Comparison of ENCODE assay signal across 23 cellular contexts in genomic region chr9:97755618-97756267, GRCh38.
"Had no signal": no experiment of that assay in that cellular context is flagged by ENCODE, and none has a peak within 500 bp of the region (broad histone marks: within the 10 kb centered on the region; RNA-seq: fewer than 3 reads in every experiment).

No MANE protein-coding gene starts in this region.

- DNase-seq: effector CD8-positive, alpha-beta T cell; endodermal cell; foreskin fibroblast; gastrocnemius medialis; head of caudate nucleus; left lung; lower lobe of right lung; naive thymus-derived CD8-positive, alpha-beta T cell; nephron progenitor cell; occipital lobe; pancreas; retina; stimulated activated CD4-positive, alpha-beta T cell treated with anti-CD3 and anti-CD28 coated beads, Interleukin-12 subunit alpha, Interleukin-12 subunit beta, amount 100 ng/mL, for 4 hours; stimulated activated CD4-positive, alpha-beta T cell treated with anti-CD3 and anti-CD28 coated beads, Interleukin-1b, Interleukin-23, amount 100 ng/mL, for 48 hours; stimulated activated CD4-positive, alpha-beta T cell treated with anti-CD3 and anti-CD28 coated beads, Interleukin-4, amount 100 ng/mL, for 1 hour; stimulated activated CD8-positive, alpha-beta memory T cell treated with anti-CD3 and anti-CD28 coated beads, Interleukin-4, amount 100 ng/mL, for 48 hours; stimulated activated naive CD4-positive, alpha-beta T cell; stimulated activated naive CD8-positive, alpha-beta T cell treated with anti-CD3 and anti-CD28 coated beads, Interleukin-15, amount 100 ng/mL, for 72 hours; tibial artery had no signal

- H3K36me3 ChIP-seq: gastrocnemius medialis, left lung, lower lobe of right lung, pancreas, tibial artery had no signal

- ATAC-seq: esophagus mucosa; gastrocnemius medialis; left lung; lower lobe of right lung; naive thymus-derived CD8-positive, alpha-beta T cell; pancreas; sciatic nerve; stimulated activated naive CD8-positive, alpha-beta T cell treated with anti-CD3 and anti-CD28 coated beads, Interleukin-15, amount 100 ng/mL, for 72 hours had no signal

- H3K4me1 ChIP-seq: gastrocnemius medialis, left lung, lower lobe of right lung, pancreas had no signal

- H3K9me3 ChIP-seq: gastrocnemius medialis, left lung, lower lobe of right lung, pancreas had no signal

- H3K27me3 ChIP-seq: pancreas, tibial artery had no signal

- H3K27ac ChIP-seq: epithelial cell of prostate, gastrocnemius medialis, left lung, lower lobe of right lung, pancreas, tibial artery had no signal

- H3K4me3 ChIP-seq: gastrocnemius medialis, left lung, lower lobe of right lung, pancreas, smooth muscle cell, tibial artery had no signal
